ENCODE assay signal across 11 cellular contexts in the genomic region with DNA sequence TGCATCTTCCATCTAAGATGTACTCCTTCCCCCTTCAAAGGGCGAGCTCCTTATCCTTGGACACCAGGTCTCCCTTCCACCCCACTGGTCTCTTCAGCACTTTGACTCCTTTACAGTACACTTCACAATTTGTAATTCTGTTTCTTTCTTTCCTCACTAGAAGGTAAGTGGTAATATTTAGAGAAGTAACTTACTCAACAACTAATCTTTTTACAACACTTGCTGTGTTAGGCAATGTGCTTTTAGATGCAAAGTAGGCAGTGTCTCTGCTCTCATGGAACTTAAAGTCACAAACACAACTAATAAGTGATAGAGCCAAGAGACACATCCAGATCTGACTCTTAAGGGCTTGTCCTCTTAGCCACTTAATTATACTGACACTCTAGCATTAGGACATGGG. TPM values are rescaled to one million over a fixed set of nuclear protein-coding genes. Genes with fewer than 3 reads are reported as not detected.
DNase-seq lines count a peak whose midpoint lies in the region; ATAC-seq and TF ChIP-seq lines count a peak whose summit lies in the region.
"Had no signal": no experiment of that assay in that cellular context is flagged by ENCODE, and none has a peak within 500 bp of the region (broad histone marks: within the 10 kb centered on the region; RNA-seq: fewer than 3 reads in every experiment).

No MANE protein-coding gene starts in this region.

- no peak for DNase-seq in CD4-positive, CD25-positive, alpha-beta regulatory T cell
- DNase-seq in NOMO-1 (lab: John Stamatoyannopoulos, UW; ENCODE audit: unreplicated experiment in 2 of 2) = peak; percentile 39 to 93
- no peak for DNase-seq in activated T-cell treated with anti-CD3 and anti-CD28 coated beads, Interleukin-2, amount 50 U/mL, for 72 hours
- no peak for DNase-seq in NCI-H526 (lab: John Stamatoyannopoulos, UW)
- DNase-seq in iPS-NIHi7 (ENCODE audit: extremely low spot score) = no peak
- DNase-seq: activated naive CD4-positive, alpha-beta T cell treated with Interleukin-2 at 50 U/mL for 16 hours; NCI-H510A had no signal

- H3K9me3 Mint-ChIP-seq in CD4-positive, CD25-positive, alpha-beta regulatory T cell = no peaks in the 10 kb centered on the region
- H3K9me3 Mint-ChIP-seq in dendritic cell treated with granulocyte-macrophage colony-stimulating factor and Interleukin-4, amounts not matched to agents 40 ng/mL and 50 ng/mL, for 4 days = no peaks in the 10 kb centered on the region
- H3K9me3 Mint-ChIP-seq in nephron = peaks cover 2% of the 10 kb centered on the region
- H3K9me3 Mint-ChIP-seq in activated T-cell treated with anti-CD3 and anti-CD28 coated beads, Interleukin-2, amount 50 U/mL, for 72 hours = no peaks in the 10 kb centered on the region

- no peak overlapping the region for H3K4me3 ChIP-seq in CD4-positive, CD25-positive, alpha-beta regulatory T cell (ENCODE audit: low read depth, low read length)
- H3K4me3 ChIP-seq: SK-N-MC had no signal

- H3K4me3 Mint-ChIP-seq in CD4-positive, CD25-positive, alpha-beta regulatory T cell = peak overlapping the region in 2 of 4 donors; percentile 17 to 60
- H3K4me3 Mint-ChIP-seq in dendritic cell treated with granulocyte-macrophage colony-stimulating factor and Interleukin-4, amounts not matched to agents 40 ng/mL and 50 ng/mL, for 4 days = peak overlapping the region; percentile 13
- no peak overlapping the region for H3K4me3 Mint-ChIP-seq in nephron
- H3K4me3 Mint-ChIP-seq in activated T-cell treated with anti-CD3 and anti-CD28 coated beads, Interleukin-2, amount 50 U/mL, for 72 hours = no peak overlapping the region

- H3K4me1 ChIP-seq in CD4-positive, CD25-positive, alpha-beta regulatory T cell (ENCODE audit: control insufficient read depth, insufficient read depth, low read length, poor library complexity, severe bottlenecking) = peaks cover 7% of the 10 kb centered on the region

- H3K4me1 Mint-ChIP-seq in CD4-positive, CD25-positive, alpha-beta regulatory T cell = peaks cover 26 to 52% (median 42%) of the 10 kb centered on the region in 4 donors
- peaks cover 65% of the 10 kb centered on the region for H3K4me1 Mint-ChIP-seq in dendritic cell treated with granulocyte-macrophage colony-stimulating factor and Interleukin-4, amounts not matched to agents 40 ng/mL and 50 ng/mL, for 4 days (ENCODE audit: low read depth)
- H3K4me1 Mint-ChIP-seq in nephron = peaks cover 56% of the 10 kb centered on the region
- H3K4me1 Mint-ChIP-seq in activated T-cell treated with anti-CD3 and anti-CD28 coated beads, Interleukin-2, amount 50 U/mL, for 72 hours (ENCODE audit: low read depth) = peaks cover 62% of the 10 kb centered on the region

- no peaks in the 10 kb centered on the region for H3K9me3 ChIP-seq in CD4-positive, CD25-positive, alpha-beta regulatory T cell (ENCODE audit: control insufficient read depth in 2 of 2, low read length in 2 of 2)

- H3K27ac Mint-ChIP-seq in CD4-positive, CD25-positive, alpha-beta regulatory T cell = peak overlapping the region in 2 of 3 donors; percentile 27 to 52
- peak overlapping the region; percentile 5 for H3K27ac Mint-ChIP-seq in dendritic cell treated with granulocyte-macrophage colony-stimulating factor and Interleukin-4, amounts not matched to agents 40 ng/mL and 50 ng/mL, for 4 days
- H3K27ac Mint-ChIP-seq in nephron = peak overlapping the region; percentile 8 to 13 (median 12)
- H3K27ac Mint-ChIP-seq in activated T-cell treated with anti-CD3 and anti-CD28 coated beads, Interleukin-2, amount 50 U/mL, for 72 hours = no peak overlapping the region

- H3K27me3 ChIP-seq in CD4-positive, CD25-positive, alpha-beta regulatory T cell (ENCODE audit: control insufficient read depth, insufficient read depth, low read length) = no peaks in the 10 kb centered on the region

- TF ChIP-seq CTCF in nephron (IDR thresholded peaks at IDR 0.05; ENCODE audit: unreplicated experiment in 3 of 3) = no peak

- H3K36me3 ChIP-seq in CD4-positive, CD25-positive, alpha-beta regulatory T cell (ENCODE audit: control insufficient read depth, insufficient read depth, low read length) = no peaks in the 10 kb centered on the region

- H3K27me3 Mint-ChIP-seq in CD4-positive, CD25-positive, alpha-beta regulatory T cell = peaks cover 7% of the 10 kb centered on the region
- H3K27me3 Mint-ChIP-seq in dendritic cell treated with granulocyte-macrophage colony-stimulating factor and Interleukin-4, amounts not matched to agents 40 ng/mL and 50 ng/mL, for 4 days = no peaks in the 10 kb centered on the region
- no peaks in the 10 kb centered on the region for H3K27me3 Mint-ChIP-seq in nephron (ENCODE audit: low read depth)
- H3K27me3 Mint-ChIP-seq in activated T-cell treated with anti-CD3 and anti-CD28 coated beads, Interleukin-2, amount 50 U/mL, for 72 hours (ENCODE audit: low read depth) = no peaks in the 10 kb centered on the region

- no peak overlapping the region for H3K27ac ChIP-seq in CD4-positive, CD25-positive, alpha-beta regulatory T cell (ENCODE audit: insufficient read depth, low read length, poor library complexity, severe bottlenecking)
- H3K27ac ChIP-seq: SK-N-MC had no signal

- no peaks in the 10 kb centered on the region for H3K36me3 Mint-ChIP-seq in CD4-positive, CD25-positive, alpha-beta regulatory T cell
- peaks cover 21% of the 10 kb centered on the region for H3K36me3 Mint-ChIP-seq in dendritic cell treated with granulocyte-macrophage colony-stimulating factor and Interleukin-4, amounts not matched to agents 40 ng/mL and 50 ng/mL, for 4 days (ENCODE audit: low read depth)
- H3K36me3 Mint-ChIP-seq in nephron (ENCODE audit: low read depth) = peaks cover 9% of the 10 kb centered on the region
- H3K36me3 Mint-ChIP-seq in activated T-cell treated with anti-CD3 and anti-CD28 coated beads, Interleukin-2, amount 50 U/mL, for 72 hours (ENCODE audit: insufficient read depth in 2 of 2) = peaks cover 1 to 5% of the 10 kb centered on the region in 2 donors

- intact Hi-C loops in dendritic cell treated with granulocyte-macrophage colony-stimulating factor and Interleukin-4, amounts not matched to agents 40 ng/mL and 50 ng/mL, for 4 days (cut with micrococcal nuclease) = no loop called here

- no peak for ATAC-seq in CD4-positive, CD25-positive, alpha-beta regulatory T cell (ENCODE audit: low read depth in 2 of 2)
- no peak for ATAC-seq in activated T-cell treated with anti-CD3 and anti-CD28 coated beads, Interleukin-2, amount 50 U/mL, for 72 hours (replicated peaks in 1 of 2)
- ATAC-seq in GM21360 (IDR thresholded peaks at IDR 0.05; ENCODE audit: unreplicated experiment) = no peak

RNA-seq across cellular contexts. Expression of a gene that starts 6.4 kb away (rescaled TPM):
- 34.0 TPM for total RNA-seq in CD4-positive, CD25-positive, alpha-beta regulatory T cell
- 10 to 100 TPM in 2 of 4 donors, 1 to 10 TPM in 2; 6.6 to 15.6 (median 10.6) TPM for polyA plus RNA-seq in CD4-positive, CD25-positive, alpha-beta regulatory T cell
- total RNA-seq in activated T-cell treated with anti-CD3 and anti-CD28 coated beads, Interleukin-2, amount 50 U/mL, for 72 hours = 10 to 100 TPM; 28.2 to 30.4 TPM

Comparison
In these comparisons a context has a peak if more than half of its experiments do, and no peak if none do; other contexts are left out.
1. DNase-seq: peak in NOMO-1 (2 of 2); none in CD4-positive, CD25-positive, alpha-beta regulatory T cell (0 of 3), activated T-cell treated with anti-CD3 and anti-CD28 coated beads, Interleukin-2, amount 50 U/mL, for 72 hours (0 of 2), NCI-H526 (0 of 2) and iPS-NIHi7 (single experiment).